27 cellular contexts compared by ENCODE assay signal in the genomic region with DNA sequence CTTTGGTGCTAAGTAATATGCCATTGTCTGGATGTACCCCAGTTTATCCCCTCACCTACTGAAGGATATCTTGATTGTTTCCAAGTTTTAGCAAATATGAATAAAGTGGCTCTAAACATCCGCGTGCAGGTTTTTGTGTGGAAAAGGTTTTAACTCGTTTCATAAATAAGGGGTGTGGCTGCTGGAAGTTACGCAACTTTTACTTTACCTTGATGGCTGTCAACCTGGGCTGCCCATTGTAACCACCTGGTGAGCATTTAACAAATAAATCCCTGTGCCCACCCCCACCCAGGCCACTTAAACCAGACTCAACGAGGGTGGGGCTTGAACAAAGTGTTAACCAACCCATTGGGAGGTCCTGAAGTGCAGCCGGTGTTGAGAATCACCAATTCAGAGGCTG.
"Had no signal": no experiment of that assay in that cellular context is flagged by ENCODE, and none has a peak within 500 bp of the region (broad histone marks: within the 10 kb centered on the region; RNA-seq: fewer than 3 reads in every experiment).

No MANE protein-coding gene starts in this region.

- H3K79me2 ChIP-seq: hepatocyte had no signal

- ATAC-seq: foreskin keratinocyte; gastroesophageal sphincter; heart left ventricle; left cardiac atrium; left lung; left ventricle myocardium superior; lower lobe of right lung; mucosa of descending colon; naive thymus-derived CD8-positive, alpha-beta T cell had no signal

- H3K27ac ChIP-seq: coronary artery, dorsolateral prefrontal cortex, esophagus muscularis mucosa, foreskin keratinocyte, gastroesophageal sphincter, heart left ventricle, hepatocyte, left lung, lower lobe of right lung had no signal

- H3K27me3 Mint-ChIP-seq: naive B cell; naive thymus-derived CD8-positive, alpha-beta T cell had no signal

- H3K4me1 Mint-ChIP-seq: mesothelial cell of epicardium had no signal

- FAIRE-seq: colon, endometrium, endothelial cell of umbilical vein, frontal cortex, islet of Langerhans, keratinocyte had no signal

- H3K27me3 ChIP-seq: dorsolateral prefrontal cortex, esophagus muscularis mucosa, foreskin keratinocyte, gastroesophageal sphincter, heart left ventricle, hepatocyte, left lung had no signal

- H3K4me3 ChIP-seq: coronary artery, dorsolateral prefrontal cortex, esophagus muscularis mucosa, gastroesophageal sphincter, heart left ventricle, hepatocyte, left lung, lower lobe of right lung, mucosa of descending colon had no signal

- H3K4me3 Mint-ChIP-seq: endodermal cell; mesothelial cell of epicardium; naive B cell; naive thymus-derived CD8-positive, alpha-beta T cell had no signal

- H2AFZ ChIP-seq: hepatocyte had no signal

- H3K27ac Mint-ChIP-seq: endodermal cell; mesothelial cell of epicardium; naive thymus-derived CD8-positive, alpha-beta T cell had no signal

- H3K36me3 ChIP-seq: esophagus muscularis mucosa, gastroesophageal sphincter, heart left ventricle, left lung, lower lobe of right lung had no signal

- H3K4me1 ChIP-seq: esophagus muscularis mucosa, foreskin keratinocyte, gastroesophageal sphincter, heart left ventricle, left lung, lower lobe of right lung had no signal

- H3K4me2 ChIP-seq: hepatocyte had no signal

- H3K36me3 Mint-ChIP-seq: mesothelial cell of epicardium had no signal

- DNase-seq: dermis blood vessel endothelial cell; dorsolateral prefrontal cortex; effector CD4-positive, alpha-beta T cell; effector memory CD4-positive, alpha-beta T cell; endodermal cell; foreskin keratinocyte; heart left ventricle; hypothalamus; left cardiac atrium; left lung; left ventricle myocardium superior; lower lobe of right lung; mesenchymal stem cell; mucosa of descending colon; naive B cell; naive thymus-derived CD8-positive, alpha-beta T cell had no signal

- H3K9me3 ChIP-seq: esophagus muscularis mucosa, gastroesophageal sphincter, heart left ventricle, left lung, lower lobe of right lung, mucosa of descending colon had no signal
